28 cellular contexts compared by ENCODE assay signal in genomic region chr2:25639131-25639530, GRCh38.
"Had no signal": no experiment of that assay in that cellular context is flagged by ENCODE, and none has a peak within 500 bp of the region (broad histone marks: within the 10 kb centered on the region; RNA-seq: fewer than 3 reads in every experiment).

No MANE protein-coding gene starts in this region.

- H3K27me3 ChIP-seq: foreskin keratinocyte, heart left ventricle, left lung, neutrophil, ovary, sigmoid colon, vagina had no signal

- H3K9me3 ChIP-seq: left lung, lower lobe of right lung, neutrophil, ovary, sigmoid colon, thoracic aorta, vagina had no signal

- H3K4me3 ChIP-seq: coronary artery, heart left ventricle, left lung, lower lobe of right lung, ovary, sigmoid colon, thoracic aorta, vagina had no signal

- ATAC-seq: activated CD4-positive, CD25-positive, alpha-beta regulatory T cell treated with anti-CD3 and anti-CD28 coated beads, Interleukin-2, amount 50 U/mL, for 24 hours; effector memory CD8-positive, alpha-beta T cell; esophagus mucosa; foreskin keratinocyte; heart left ventricle; left lung; lower lobe of right lung; natural killer cell; stimulated activated effector memory CD8-positive, alpha-beta T cell treated with anti-CD3 and anti-CD28 coated beads, Interleukin-12 subunit alpha, Interleukin-12 subunit beta, amount 100 ng/mL, for 72 hours had no signal

- DNase-seq: activated CD4-positive, alpha-beta T cell treated with anti-CD3 and anti-CD28 coated beads for 48 hours; activated CD4-positive, alpha-beta T cell treated with anti-CD3 and anti-CD28 coated beads, Interleukin-2, amount 50 U/mL, for 48 hours; activated CD8-positive, alpha-beta memory T cell treated with anti-CD3 and anti-CD28 coated beads for 24 hours; activated gamma-delta T cell; activated naive CD4-positive, alpha-beta T cell treated with anti-CD3 and anti-CD28 coated beads, Interleukin-2, amount 50 U/mL, for 16 hours; amniotic stem cell; cerebellar nuclear complex; effector memory CD8-positive, alpha-beta T cell; foreskin keratinocyte; heart left ventricle; hypothalamus; kidney glomerular epithelial cell; left lung; lower lobe of right lung; mesendoderm; natural killer cell; ovary; sigmoid colon; small intestine; stimulated activated CD4-positive, alpha-beta T cell treated with anti-CD3 and anti-CD28 coated beads, Interleukin-4, amount 100 ng/mL, for 24 hours had no signal

- H3K4me1 ChIP-seq: foreskin keratinocyte, heart left ventricle, left lung, lower lobe of right lung, sigmoid colon, vagina had no signal

- H3K27ac ChIP-seq: coronary artery, foreskin keratinocyte, heart left ventricle, left lung, lower lobe of right lung, neutrophil, ovary, sigmoid colon, thoracic aorta, vagina, VCaP had no signal

- H3K36me3 ChIP-seq: heart left ventricle, lower lobe of right lung, neutrophil, ovary, sigmoid colon, thoracic aorta, vagina had no signal
